ENCODE assay signal across 26 cellular contexts in the genomic region with DNA sequence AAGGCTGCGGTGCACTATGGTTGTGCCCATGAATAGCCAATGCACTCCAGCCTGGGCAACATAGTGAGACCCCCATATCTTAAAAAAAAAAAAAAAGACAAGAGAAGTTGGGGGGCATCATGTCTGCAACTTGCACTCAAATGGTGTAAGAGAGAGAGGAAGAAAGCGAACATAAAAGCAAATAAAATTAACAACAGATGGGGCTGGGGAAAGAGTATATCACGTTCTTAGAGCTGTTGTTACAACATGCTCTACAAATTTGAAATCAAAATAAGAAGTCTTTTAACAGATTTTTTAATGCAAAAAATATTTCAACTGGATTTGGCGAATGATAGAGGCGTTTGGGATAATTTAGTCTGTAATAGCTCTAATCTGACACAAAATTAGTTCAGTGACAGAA.
DNase-seq lines count a peak whose midpoint lies in the region; ATAC-seq and TF ChIP-seq lines count a peak whose summit lies in the region.
"Had no signal": no experiment of that assay in that cellular context is flagged by ENCODE, and none has a peak within 500 bp of the region (broad histone marks: within the 10 kb centered on the region; RNA-seq: fewer than 3 reads in every experiment).

No MANE protein-coding gene starts in this region.

- no peak overlapping the region for H3K4me3 ChIP-seq in ACC112 (ENCODE audit: low read depth, low read length)
- peak overlapping the region; percentile 28 for H3K4me3 ChIP-seq in SK-N-MC
- no peak overlapping the region for H3K4me3 ChIP-seq in fibroblast of lung (replicated peaks in 1 of 4; ENCODE audit: control extremely low read depth in 1 of 4, insufficient read depth in 1 of 4, low read depth in 3 of 4, low read length in 4 of 4)
- H3K4me3 ChIP-seq: left lung had no signal

- H3K4me2 ChIP-seq in fibroblast of lung (ENCODE audit: extremely low read depth, insufficient read depth, low read length): peak overlapping the region; percentile 58

- TF ChIP-seq CTCF in fibroblast of lung (conservative IDR thresholded peaks at IDR 0.05 in 1 of 2, IDR thresholded peaks at IDR 0.05 in 1 of 2; ENCODE audit: low read depth in 1 of 2, low read length in 2 of 2) (no peak), osteocyte (IDR thresholded peaks at IDR 0.05) (no peak)

- no peaks in the 10 kb centered on the region for H3K27me3 ChIP-seq in ACC112 (ENCODE audit: insufficient read depth, low read length)
- no peaks in the 10 kb centered on the region for H3K27me3 ChIP-seq in fibroblast of lung (ENCODE audit: control insufficient read depth, insufficient read depth, low read length)
- H3K27me3 ChIP-seq: left lung had no signal

- no peak for DNase-seq in SK-N-MC (ENCODE audit: low read depth, low spot score)
- no peak for DNase-seq in fibroblast of lung (ENCODE audit: low read depth in 2 of 2)
- no peak for DNase-seq in osteocyte (ENCODE audit: extremely low spot score, unreplicated experiment)
- no peak for DNase-seq in pons (ENCODE audit: low spot score)
- DNase-seq in NCI-H1694 treated with DMSO at 0.1 percent for 48 hours (lab: John Stamatoyannopoulos, UW): no peak
- DNase-seq in SIG-M5 treated with dmso at 0.1 percent for 504 hours (lab: John Stamatoyannopoulos, UW; ENCODE audit: unreplicated experiment): no peak
- DNase-seq: activated CD4-positive, alpha-beta T cell treated with anti-CD3 and anti-CD28 coated beads, Interleukin-2, amount 50 U/mL, for 1 hour; activated CD8-positive, alpha-beta memory T cell treated with anti-CD3 and anti-CD28 coated beads, Interleukin-2, amount 10 ng/mL, durations not matched to agents 7 days and 5 days; activated naive CD4-positive, alpha-beta T cell treated with anti-CD3 and anti-CD28 coated beads, Interleukin-2, amount 50 U/mL, for 16 hours; C1 segment of cervical spinal cord; Calu3; central memory CD4-positive, alpha-beta T cell; H9; hippocampal formation; left lung; NCI-H1092 treated with DMSO at 0.1 percent for 48 hours; NCI-H2029; NCI-H2227 treated with DMSO at 0.1 percent for 48 hours; NCI-H774; small intestine; SW 1271; T1000 had no signal

- peaks cover 37% of the 10 kb centered on the region for H3K4me1 Mint-ChIP-seq in osteocyte (ENCODE audit: unreplicated experiment)
- H3K4me1 Mint-ChIP-seq: activated CD8-positive, alpha-beta memory T cell treated with anti-CD3 and anti-CD28 coated beads, Interleukin-2, amount 10 ng/mL, durations not matched to agents 7 days and 5 days had no signal

- H3K9me3 ChIP-seq in SK-N-MC (ENCODE audit: low read depth, low read length) (no peaks in the 10 kb centered on the region), fibroblast of lung (ENCODE audit: control insufficient read depth, insufficient read depth, low read depth, low read length) (no peaks in the 10 kb centered on the region)
- H3K9me3 ChIP-seq: left lung had no signal

- H3K27me3 Mint-ChIP-seq in osteocyte (ENCODE audit: unreplicated experiment): no peaks in the 10 kb centered on the region
- H3K27me3 Mint-ChIP-seq: activated CD8-positive, alpha-beta memory T cell treated with anti-CD3 and anti-CD28 coated beads, Interleukin-2, amount 10 ng/mL, durations not matched to agents 7 days and 5 days had no signal

- H3K9ac ChIP-seq in SK-N-MC (ENCODE audit: insufficient read length): no peak overlapping the region
- H3K9ac ChIP-seq in fibroblast of lung (ENCODE audit: insufficient read depth, low read length): no peak overlapping the region

- H3K27ac ChIP-seq in ACC112 (ENCODE audit: low read depth, low read length): peak overlapping the region; percentile 68
- H3K27ac ChIP-seq in SK-N-MC: peak overlapping the region; percentile 79
- H3K27ac ChIP-seq in fibroblast of lung (ENCODE audit: insufficient read depth, low read length): no peak overlapping the region
- H3K27ac ChIP-seq: left lung had no signal

- H3K4me1 ChIP-seq in ACC112 (ENCODE audit: control insufficient read depth, insufficient read depth, low read length, unreplicated experiment) (peaks cover 22% of the 10 kb centered on the region), fibroblast of lung (ENCODE audit: control insufficient read depth, extremely low read depth, insufficient read depth, low read length) (peaks cover 10% of the 10 kb centered on the region)
- H3K4me1 ChIP-seq: left lung had no signal

- H3K36me3 ChIP-seq in ACC112 (ENCODE audit: insufficient read depth, low read length) (no peaks in the 10 kb centered on the region), SK-N-MC (ENCODE audit: insufficient read depth, low read length) (no peaks in the 10 kb centered on the region), fibroblast of lung (ENCODE audit: control insufficient read depth, insufficient read depth, low read length) (no peaks in the 10 kb centered on the region)
- H3K36me3 ChIP-seq: left lung had no signal

- H2AFZ ChIP-seq in ACC112 (ENCODE audit: low read length, unreplicated experiment): peak overlapping the region; percentile 56
- H2AFZ ChIP-seq in fibroblast of lung (ENCODE audit: low read length): no peak overlapping the region

- ATAC-seq in HG03565 (IDR thresholded peaks at IDR 0.05; ENCODE audit: unreplicated experiment): no peak
- ATAC-seq: activated CD8-positive, alpha-beta memory T cell treated with anti-CD3 and anti-CD28 coated beads, Interleukin-2, amount 10 ng/mL, durations not matched to agents 7 days and 5 days had no signal

- no peak overlapping the region for H3K4me3 Mint-ChIP-seq in osteocyte (ENCODE audit: unreplicated experiment)
- H3K4me3 Mint-ChIP-seq: activated CD8-positive, alpha-beta memory T cell treated with anti-CD3 and anti-CD28 coated beads, Interleukin-2, amount 10 ng/mL, durations not matched to agents 7 days and 5 days; activated T-helper 1 cell treated with anti-CD3 and anti-CD28 coated beads, Interleukin-12 subunit alpha, Interleukin-12 subunit beta, Interleukin-2, Interleukin-4 antibody, amounts not matched to agents 30 ng/mL and 10 ng/mL and 1 ng/mL, durations not matched to agents 14 hours and 24 hours and 36 hours; H9; neural crest cell had no signal

- no peaks in the 10 kb centered on the region for H3K9me3 Mint-ChIP-seq in osteocyte (ENCODE audit: unreplicated experiment)
- H3K9me3 Mint-ChIP-seq: activated T-helper 1 cell treated with anti-CD3 and anti-CD28 coated beads, Interleukin-12 subunit alpha, Interleukin-12 subunit beta, Interleukin-2, Interleukin-4 antibody, amounts not matched to agents 30 ng/mL and 10 ng/mL and 1 ng/mL, durations not matched to agents 14 hours and 24 hours and 36 hours; H9; neural crest cell had no signal

- H3K36me3 Mint-ChIP-seq in osteocyte (ENCODE audit: unreplicated experiment): peaks cover 2% of the 10 kb centered on the region

- no peaks in the 10 kb centered on the region for H4K20me1 ChIP-seq in fibroblast of lung (ENCODE audit: control insufficient read depth, extremely low read depth, insufficient read depth, low read length)

- H3K27ac Mint-ChIP-seq in osteocyte (ENCODE audit: unreplicated experiment): peak overlapping the region; percentile 63
- H3K27ac Mint-ChIP-seq: activated CD8-positive, alpha-beta memory T cell treated with anti-CD3 and anti-CD28 coated beads, Interleukin-2, amount 10 ng/mL, durations not matched to agents 7 days and 5 days; activated T-helper 1 cell treated with anti-CD3 and anti-CD28 coated beads, Interleukin-12 subunit alpha, Interleukin-12 subunit beta, Interleukin-2, Interleukin-4 antibody, amounts not matched to agents 30 ng/mL and 10 ng/mL and 1 ng/mL, durations not matched to agents 14 hours and 24 hours and 36 hours had no signal

- H3K79me2 ChIP-seq in ACC112 (ENCODE audit: control insufficient read depth, insufficient read depth, low read length, unreplicated experiment) (no peaks in the 10 kb centered on the region), fibroblast of lung (ENCODE audit: control insufficient read depth, insufficient read depth, low read length) (no peaks in the 10 kb centered on the region)
